1 cellular context compared by ENCODE assay signal in genomic region chr6:36624461-36625160, GRCh38.
TF ChIP-seq lines count a peak whose summit lies in the region.

No MANE protein-coding gene starts in this region.

TF ChIP-seq in GM12878, 131 proteins besides CTCF, POLR2A, EP300 and RAD21:
- TF ChIP-seq MLLT1 (IDR thresholded peaks at IDR 0.05) (no peak), RFX5 (IDR thresholded peaks at IDR 0.05; ENCODE audit: low read depth, low read length) (no peak), PAX5 (IDR thresholded peaks at IDR 0.05; ENCODE audit: borderline replicate concordance, low read depth, low read length) (no peak), PAX8 (IDR thresholded peaks at IDR 0.05) (no peak), MTA2 (IDR thresholded peaks at IDR 0.05; ENCODE audit: low read depth) (no peak), SUPT20H (IDR thresholded peaks at IDR 0.05; ENCODE audit: borderline replicate concordance, control insufficient read depth, low read depth, low read length) (no peak), BMI1 (IDR thresholded peaks at IDR 0.05; ENCODE audit: borderline replicate concordance) (no peak), CHD4 (IDR thresholded peaks at IDR 0.05) (no peak), EED (IDR thresholded peaks at IDR 0.05; ENCODE audit: low read depth) (no peak), ZNF384 (IDR thresholded peaks at IDR 0.05; ENCODE audit: borderline replicate concordance, low read depth, low read length) (no peak), ASH2L (IDR thresholded peaks at IDR 0.05; ENCODE audit: borderline replicate concordance, low read depth) (no peak), ZNF622 (IDR thresholded peaks at IDR 0.05) (no peak), ZNF24 (IDR thresholded peaks at IDR 0.05) (no peak), BRCA1 (IDR thresholded peaks at IDR 0.05; ENCODE audit: low read depth, low read length) (no peak), TAF1 (IDR thresholded peaks at IDR 0.05; ENCODE audit: borderline replicate concordance, low read depth, low read length) (no peak), POLR2AphosphoS5 (IDR thresholded peaks at IDR 0.05; ENCODE audit: low read length) (no peak), FOS (IDR thresholded peaks at IDR 0.05; ENCODE audit: borderline replicate concordance, extremely low read depth, insufficient read length) (no peak), ZBTB40 (IDR thresholded peaks at IDR 0.05; ENCODE audit: borderline replicate concordance) (no peak), RB1 (IDR thresholded peaks at IDR 0.05; ENCODE audit: borderline replicate concordance) (no peak)
